Comparison of ENCODE assay signal across 30 cellular contexts in genomic region chr4:85244638-85245037, GRCh38.
"Had no signal": no experiment of that assay in that cellular context is flagged by ENCODE, and none has a peak within 500 bp of the region (broad histone marks: within the 10 kb centered on the region; RNA-seq: fewer than 3 reads in every experiment).

No MANE protein-coding gene starts in this region.

- ATAC-seq: activated naive CD4-positive, alpha-beta T cell treated with anti-CD3 and anti-CD28 coated beads, Interleukin-2, amount 50 U/mL, for 72 hours; activated naive CD8-positive, alpha-beta T cell treated with anti-CD3 and anti-CD28 coated beads, Interleukin-2, amount 50 U/mL, for 24 hours; activated T-cell treated with anti-CD3 and anti-CD28 coated beads, Interleukin-2, amount 50 U/mL, for 4 hours; activated T-cell treated with anti-CD3 and anti-CD28 coated beads, Interleukin-2, amount 50 U/mL, for 72 hours; activated T-helper 17 cell treated with anti-CD3 and anti-CD28 coated beads, Interleukin-2, amount 50 U/mL, for 72 hours; body of pancreas had no signal

- H3K36me3 ChIP-seq: adrenal gland, ascending aorta, brain microvascular endothelial cell, breast epithelium, cardiac muscle cell had no signal

- DNase-seq: activated effector memory CD4-positive, alpha-beta T cell treated with anti-CD3 and anti-CD28 coated beads, Interleukin-2, amount 50 U/mL, for 16 hours; activated effector memory CD4-positive, alpha-beta T cell treated with Interleukin-2 at 50 U/mL for 16 hours; activated gamma-delta T cell; activated gamma-delta T cell treated with Interleukin-2 at 50 U/mL for 16 hours; activated naive CD4-positive, alpha-beta T cell; activated naive CD4-positive, alpha-beta T cell treated with anti-CD3 and anti-CD28 coated beads for 36 hours; activated naive CD4-positive, alpha-beta T cell treated with anti-CD3 and anti-CD28 coated beads, Interleukin-2, amount 10 ng/mL, durations not matched to agents 7 days and 5 days; activated naive CD4-positive, alpha-beta T cell treated with anti-CD3 and anti-CD28 coated beads, Interleukin-2, amount 50 U/mL, for 16 hours; activated naive CD4-positive, alpha-beta T cell treated with Interleukin-2 at 50 U/mL for 16 hours; activated naive CD8-positive, alpha-beta T cell treated with anti-CD3 and anti-CD28 coated beads for 36 hours; activated naive CD8-positive, alpha-beta T cell treated with anti-CD3 and anti-CD28 coated beads, Interleukin-2, amount 10 ng/mL, durations not matched to agents 7 days and 5 days; activated naive CD8-positive, alpha-beta T cell treated with anti-CD3 and anti-CD28 coated beads, Interleukin-2, amount 50 U/mL, for 24 hours; activated T-cell treated with anti-CD3 and anti-CD28 coated beads, Interleukin-2, amount 50 U/mL, for 4 hours; activated T-cell treated with anti-CD3 and anti-CD28 coated beads, Interleukin-2, amount 50 U/mL, for 48 hours; activated T-cell treated with anti-CD3 and anti-CD28 coated beads, Interleukin-2, amount 50 U/mL, for 72 hours; adrenal gland; amniotic stem cell; amygdala; anterior cingulate cortex; aorta; body of pancreas; brain microvascular endothelial cell; caudate nucleus; central memory CD4-positive, alpha-beta T cell; cerebellar nuclear complex had no signal

- H3K9me3 ChIP-seq: adrenal gland, ascending aorta, body of pancreas had no signal

- H3K27me3 ChIP-seq: adrenal gland, ascending aorta, body of pancreas, brain microvascular endothelial cell, breast epithelium, cardiac muscle cell had no signal

- H3K4me1 ChIP-seq: adrenal gland, ascending aorta, body of pancreas, breast epithelium had no signal

- H3K4me3 ChIP-seq: adrenal gland, ascending aorta, body of pancreas, breast epithelium, cardiac muscle cell had no signal

- H3K27ac ChIP-seq: adrenal gland, ascending aorta, body of pancreas, brain microvascular endothelial cell, breast epithelium, cardiac muscle cell had no signal
